1 cellular context compared by ENCODE assay signal in the genomic region with DNA sequence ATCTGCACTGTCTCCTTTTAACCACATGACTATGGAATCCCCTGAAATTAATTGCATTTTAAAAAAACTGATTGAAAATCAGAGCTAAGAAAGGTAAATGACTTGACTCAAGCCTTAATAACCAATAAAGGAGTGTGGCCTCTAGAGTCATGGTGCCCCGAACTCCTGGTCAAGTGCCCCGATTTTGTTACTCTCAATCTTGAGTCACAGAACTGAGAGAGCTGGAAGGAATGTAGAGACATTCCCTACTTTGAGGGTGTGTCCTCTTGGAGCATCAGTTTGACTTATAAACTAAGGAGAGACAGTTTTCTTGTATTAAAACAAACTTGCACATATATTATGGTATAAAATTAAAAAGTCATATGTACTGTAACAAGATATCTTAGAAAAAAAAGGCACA.
TF ChIP-seq lines count a peak whose summit lies in the region.

No MANE protein-coding gene starts in this region.

TF ChIP-seq in HCT116, 20 proteins besides CTCF, POLR2A, EP300 and RAD21:
- TF ChIP-seq, protein P1, sequence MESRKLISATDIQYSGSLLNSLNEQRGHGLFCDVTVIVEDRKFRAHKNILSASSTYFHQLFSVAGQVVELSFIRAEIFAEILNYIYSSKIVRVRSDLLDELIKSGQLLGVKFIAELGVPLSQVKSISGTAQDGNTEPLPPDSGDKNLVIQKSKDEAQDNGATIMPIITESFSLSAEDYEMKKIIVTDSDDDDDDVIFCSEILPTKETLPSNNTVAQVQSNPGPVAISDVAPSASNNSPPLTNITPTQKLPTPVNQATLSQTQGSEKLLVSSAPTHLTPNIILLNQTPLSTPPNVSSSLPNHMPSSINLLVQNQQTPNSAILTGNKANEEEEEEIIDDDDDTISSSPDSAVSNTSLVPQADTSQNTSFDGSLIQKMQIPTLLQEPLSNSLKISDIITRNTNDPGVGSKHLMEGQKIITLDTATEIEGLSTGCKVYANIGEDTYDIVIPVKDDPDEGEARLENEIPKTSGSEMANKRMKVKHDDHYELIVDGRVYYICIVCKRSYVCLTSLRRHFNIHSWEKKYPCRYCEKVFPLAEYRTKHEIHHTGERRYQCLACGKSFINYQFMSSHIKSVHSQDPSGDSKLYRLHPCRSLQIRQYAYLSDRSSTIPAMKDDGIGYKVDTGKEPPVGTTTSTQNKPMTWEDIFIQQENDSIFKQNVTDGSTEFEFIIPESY (IDR thresholded peaks at IDR 0.05; ENCODE audit: extremely low read depth, insufficient replicate concordance, low read length), result no peak
- no peak for TF ChIP-seq CEBPB (IDR thresholded peaks at IDR 0.05; ENCODE audit: low read depth)
- no peak for TF ChIP-seq ZFX (IDR thresholded peaks at IDR 0.05)
- no peak for TF ChIP-seq SIN3A (IDR thresholded peaks at IDR 0.05; ENCODE audit: low read depth)
- no peak for TF ChIP-seq JUND (IDR thresholded peaks at IDR 0.05)
- no peak for TF ChIP-seq FOSL1 (IDR thresholded peaks at IDR 0.05; ENCODE audit: low read depth)
- no peak for TF ChIP-seq SP1 (IDR thresholded peaks at IDR 0.05; ENCODE audit: low read depth)
- no peak for TF ChIP-seq ZNF274 (IDR thresholded peaks at IDR 0.05; ENCODE audit: low read depth, low read length)
- TF ChIP-seq, protein P2, sequence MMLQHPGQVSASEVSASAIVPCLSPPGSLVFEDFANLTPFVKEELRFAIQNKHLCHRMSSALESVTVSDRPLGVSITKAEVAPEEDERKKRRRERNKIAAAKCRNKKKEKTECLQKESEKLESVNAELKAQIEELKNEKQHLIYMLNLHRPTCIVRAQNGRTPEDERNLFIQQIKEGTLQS (IDR thresholded peaks at IDR 0.05), result no peak
- no peak for TF ChIP-seq YY1 (IDR thresholded peaks at IDR 0.05; ENCODE audit: extremely low read depth, insufficient replicate concordance, low read depth, low read length)
- TF ChIP-seq ELF1 (IDR thresholded peaks at IDR 0.05; ENCODE audit: borderline replicate concordance, low read depth), result no peak
